Comparison of ENCODE assay signal across 24 cellular contexts in the genomic region with DNA sequence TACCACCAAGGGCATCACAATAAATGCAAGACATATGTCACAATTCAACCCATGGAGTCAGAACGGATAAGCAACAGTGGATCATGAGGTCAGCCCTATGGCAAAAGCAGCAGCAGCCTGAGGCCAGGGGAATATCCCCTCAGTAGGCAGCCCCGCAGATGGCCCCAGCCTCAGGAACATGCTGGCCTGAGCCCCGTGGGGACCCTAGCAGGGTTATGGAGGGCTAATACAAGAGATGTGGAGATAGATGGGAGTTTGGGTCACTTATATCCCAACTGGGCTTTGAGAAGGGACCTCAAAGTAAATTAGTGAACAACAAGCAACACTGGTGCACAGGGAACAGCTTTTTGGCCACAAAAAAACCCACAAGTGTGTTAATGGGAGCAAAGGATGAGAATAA. TPM values are rescaled to one million over a fixed set of nuclear protein-coding genes. Genes with fewer than 3 reads are reported as not detected.
A peak's percentile ranks its signal among the peaks of the same experiment; 100 is the strongest.
DNase-seq lines count a peak whose midpoint lies in the region; ATAC-seq and TF ChIP-seq lines count a peak whose summit lies in the region.
"Had no signal": no experiment of that assay in that cellular context is flagged by ENCODE, and none has a peak within 500 bp of the region (broad histone marks: within the 10 kb centered on the region; RNA-seq: fewer than 3 reads in every experiment).

No MANE protein-coding gene starts in this region.

- H3K9me3 ChIP-seq in MM.1S (replicated peaks; ENCODE audit: insufficient read depth, low read length): no peaks in the 10 kb centered on the region
- H3K9me3 ChIP-seq: A549, BE2C, HAP-1 had no signal

- no peaks in the 10 kb centered on the region for H4K20me1 ChIP-seq in MM.1S (ENCODE audit: insufficient read depth, low read length)
- H4K20me1 ChIP-seq: BLaER1 treated with 17β-estradiol and CSF1 and Interleukin-3, amounts not matched to agents 10 nM and 100 nM had no signal

- no peaks in the 10 kb centered on the region for H3K36me3 Mint-ChIP-seq in osteocyte (ENCODE audit: unreplicated experiment)
- H3K36me3 Mint-ChIP-seq: CD8-positive, alpha-beta memory T cell had no signal

- intact Hi-C loops in cardiac septum (cut with DNase I): no loop called here
- intact Hi-C loops in left cardiac atrium (cut with DNase I): no loop called here

- H3K4me3 Mint-ChIP-seq in osteocyte (ENCODE audit: unreplicated experiment): no peak overlapping the region
- H3K4me3 Mint-ChIP-seq: CD14-positive monocyte; CD4-positive, alpha-beta T cell; CD8-positive, alpha-beta memory T cell; HFFc6 had no signal

- H3K36me3 ChIP-seq in MM.1S (replicated peaks; ENCODE audit: insufficient read depth, low read length): no peaks in the 10 kb centered on the region
- H3K36me3 ChIP-seq: BE2C, HAP-1 had no signal

- peaks cover 50% of the 10 kb centered on the region for H3K27me3 Mint-ChIP-seq in osteocyte (ENCODE audit: unreplicated experiment)
- H3K27me3 Mint-ChIP-seq: CD4-positive, alpha-beta T cell had no signal

- ATAC-seq in left cardiac atrium (no peak), HG03139 (IDR thresholded peaks at IDR 0.05; ENCODE audit: unreplicated experiment) (no peak)
- ATAC-seq: A549 had no signal

- no peak overlapping the region for H3K4me3 ChIP-seq in MM.1S (ENCODE audit: low read length)
- H3K4me3 ChIP-seq: A549; BLaER1 treated with 17β-estradiol and CSF1 and Interleukin-3, amounts not matched to agents 10 nM and 100 nM; HAP-1 had no signal

- no peak overlapping the region for H2AFZ ChIP-seq in MM.1S (ENCODE audit: low read length)

- H3K79me2 ChIP-seq in MM.1S (ENCODE audit: low read length): no peaks in the 10 kb centered on the region

- no peaks in the 10 kb centered on the region for H3K9me2 ChIP-seq in MM.1S (replicated peaks; ENCODE audit: insufficient read depth, low read length)

- no peaks in the 10 kb centered on the region for H3F3A ChIP-seq in MM.1S (ENCODE audit: insufficient read depth, low read length)

- no peak overlapping the region for H3K9ac ChIP-seq in MM.1S (ENCODE audit: low read length)
- H3K9ac ChIP-seq: BLaER1 treated with 17β-estradiol and CSF1 and Interleukin-3, amounts not matched to agents 10 nM and 100 nM had no signal

- DNase-seq in cardiac septum (ENCODE audit: low spot score): peak; percentile 26
- no peak for DNase-seq in left cardiac atrium
- peak; percentile 12 for DNase-seq in islet precursor cell
- DNase-seq in osteocyte (ENCODE audit: extremely low spot score, unreplicated experiment): peak; percentile 73
- no peak for DNase-seq in DMS53 (lab: John Stamatoyannopoulos, UW)
- DNase-seq in MM.1S: no peak
- DNase-seq: 8988T; ACHN; AML-193; BE2C; CD4-positive, alpha-beta T cell; CD8-positive, alpha-beta memory T cell; DMS 273 treated with DMSO at 0.1 percent for 48 hours; DMS79 treated with DMSO at 0.1 percent for 48 hours; GF-D8; GOT3; HFFc6 had no signal

- no peak overlapping the region for H3K27ac Mint-ChIP-seq in osteocyte (ENCODE audit: unreplicated experiment)
- H3K27ac Mint-ChIP-seq: CD14-positive monocyte; CD4-positive, alpha-beta T cell; HFFc6 had no signal

- no peaks in the 10 kb centered on the region for H3K4me1 Mint-ChIP-seq in osteocyte (ENCODE audit: unreplicated experiment)
- H3K4me1 Mint-ChIP-seq: CD8-positive, alpha-beta memory T cell had no signal

- peaks cover 8% of the 10 kb centered on the region for H3K9me3 Mint-ChIP-seq in osteocyte (ENCODE audit: unreplicated experiment)
- H3K9me3 Mint-ChIP-seq: CD4-positive, alpha-beta T cell; CD8-positive, alpha-beta memory T cell had no signal

- no peaks in the 10 kb centered on the region for H3K27me3 ChIP-seq in MM.1S (replicated peaks; ENCODE audit: insufficient read depth, low read length)
- H3K27me3 ChIP-seq: BE2C; BLaER1 treated with 17β-estradiol and CSF1 and Interleukin-3, amounts not matched to agents 10 nM and 100 nM had no signal

- peaks cover 16% of the 10 kb centered on the region for H3K4me1 ChIP-seq in MM.1S (ENCODE audit: low read length)
- H3K4me1 ChIP-seq: A549, BE2C, HAP-1 had no signal

- H3K4me2 ChIP-seq in MM.1S (ENCODE audit: low read depth, low read length): no peak overlapping the region
- H3K4me2 ChIP-seq: A549; BLaER1 treated with 17β-estradiol and CSF1 and Interleukin-3, amounts not matched to agents 10 nM and 100 nM had no signal

- no peak for TF ChIP-seq CTCF in osteocyte (IDR thresholded peaks at IDR 0.05)
- TF ChIP-seq CTCF in MM.1S (IDR thresholded peaks at IDR 0.05; ENCODE audit: low read length): no peak

- no peak overlapping the region for H3K27ac ChIP-seq in MM.1S (ENCODE audit: low read length)
- H3K27ac ChIP-seq: A549; BLaER1 treated with 17β-estradiol and CSF1 and Interleukin-3, amounts not matched to agents 10 nM and 100 nM had no signal

RNA-seq across cellular contexts. Expression of gene TMEM72, which starts 9.1 kb away (rescaled TPM):
- not detected for total RNA-seq in cardiac septum
- total RNA-seq in left cardiac atrium: under 1 TPM; 0.21 to 0.27 TPM
- total RNA-seq in osteocyte: not detected in 2 replicates
- total RNA-seq: CD4-positive, alpha-beta T cell; CD8-positive, alpha-beta memory T cell; Daoy; G401; HFFc6 had no signal

RNA-seq across cellular contexts. Expression of gene RASSF4, which starts 39.4 kb away (rescaled TPM):
- 47.5 TPM for total RNA-seq in cardiac septum
- 10 to 100 TPM; 48.9 to 71.5 TPM for total RNA-seq in left cardiac atrium
- 11.7 and 11.8 TPM in 2 replicates for total RNA-seq in osteocyte

RNA-seq across cellular contexts. Expression of gene DEPP1, which starts 58.4 kb away (rescaled TPM):
- total RNA-seq in cardiac septum (45.5 TPM), left cardiac atrium (10 to 100 TPM; 36.7 to 49.2 TPM), osteocyte (10.3 and 10.4 TPM in 2 replicates)
- total RNA-seq: CD4-positive, alpha-beta T cell had no signal

Comparison
In these comparisons a context has a peak if more than half of its experiments do, and no peak if none do; other contexts are left out.
1. DNase-seq: peak in cardiac septum (single experiment), islet precursor cell (single experiment) and osteocyte (single experiment); none in left cardiac atrium (single experiment), DMS53 (single experiment) and MM.1S (single experiment).